13 cellular contexts compared by ENCODE assay signal in genomic region chr1:44316231-44316759, GRCh38. TPM values are rescaled to one million over a fixed set of nuclear protein-coding genes. Genes with fewer than 3 reads are reported as not detected.
DNase-seq lines count a peak whose midpoint lies in the region; ATAC-seq and TF ChIP-seq lines count a peak whose summit lies in the region.
"Had no signal": no experiment of that assay in that cellular context is flagged by ENCODE, and none has a peak within 500 bp of the region (broad histone marks: within the 10 kb centered on the region; RNA-seq: fewer than 3 reads in every experiment).

No MANE protein-coding gene starts in this region.

- H3K27ac Mint-ChIP-seq in activated T-helper 17 cell treated with anti-CD3 and anti-CD28 coated beads, Interleukin-2, amount 50 U/mL, for 72 hours = no peak overlapping the region
- H3K27ac Mint-ChIP-seq: activated B cell treated with CpG ODN at 0.5 μM for 24 hours; activated naive CD4-positive, alpha-beta T cell treated with anti-CD3 and anti-CD28 coated beads, Interleukin-2, amount 50 U/mL, for 24 hours had no signal

- no peaks in the 10 kb centered on the region for H3K9me3 Mint-ChIP-seq in activated T-helper 17 cell treated with anti-CD3 and anti-CD28 coated beads, Interleukin-2, amount 50 U/mL, for 72 hours
- H3K9me3 Mint-ChIP-seq: activated B cell treated with CpG ODN at 0.5 μM for 24 hours; activated naive CD4-positive, alpha-beta T cell treated with anti-CD3 and anti-CD28 coated beads, Interleukin-2, amount 50 U/mL, for 24 hours; naive thymus-derived CD4-positive, alpha-beta T cell had no signal

- no peak for TF ChIP-seq CTCF in parathyroid adenoma (IDR thresholded peaks at IDR 0.05)

- H3K36me3 Mint-ChIP-seq in activated T-helper 17 cell treated with anti-CD3 and anti-CD28 coated beads, Interleukin-2, amount 50 U/mL, for 72 hours (ENCODE audit: low read depth) = peaks cover 65% of the 10 kb centered on the region

- H3K9me3 ChIP-seq in parathyroid adenoma (ENCODE audit: control insufficient read depth, low read length) = no peaks in the 10 kb centered on the region

- H3K4me1 ChIP-seq in parathyroid adenoma = peaks cover 17% of the 10 kb centered on the region

- no peak overlapping the region for H3K4me3 ChIP-seq in parathyroid adenoma (ENCODE audit: low read depth, low read length)

- no peaks in the 10 kb centered on the region for H3K4me1 Mint-ChIP-seq in activated T-helper 17 cell treated with anti-CD3 and anti-CD28 coated beads, Interleukin-2, amount 50 U/mL, for 72 hours

- H3K9ac ChIP-seq in parathyroid adenoma = no peak overlapping the region

- H3K4me3 Mint-ChIP-seq in activated T-helper 17 cell treated with anti-CD3 and anti-CD28 coated beads, Interleukin-2, amount 50 U/mL, for 72 hours = no peak overlapping the region
- H3K4me3 Mint-ChIP-seq: activated B cell treated with CpG ODN at 0.5 μM for 24 hours; activated naive CD4-positive, alpha-beta T cell treated with anti-CD3 and anti-CD28 coated beads, Interleukin-2, amount 50 U/mL, for 24 hours; naive thymus-derived CD4-positive, alpha-beta T cell had no signal

- peak overlapping the region; percentile 96 for H3K27ac ChIP-seq in parathyroid adenoma
- H3K27ac ChIP-seq: 22Rv1 had no signal

- peak; percentile 29 for ATAC-seq in activated T-helper 17 cell treated with anti-CD3 and anti-CD28 coated beads, Interleukin-2, amount 50 U/mL, for 72 hours (replicated peaks)
- no peak for ATAC-seq in HG03520 (IDR thresholded peaks at IDR 0.05; ENCODE audit: unreplicated experiment)
- ATAC-seq: naive thymus-derived CD4-positive, alpha-beta T cell had no signal

- H3K27me3 ChIP-seq in parathyroid adenoma (ENCODE audit: control insufficient read depth, insufficient read depth, low read length) = no peaks in the 10 kb centered on the region

- H3K27me3 Mint-ChIP-seq in activated T-helper 17 cell treated with anti-CD3 and anti-CD28 coated beads, Interleukin-2, amount 50 U/mL, for 72 hours = no peaks in the 10 kb centered on the region
- H3K27me3 Mint-ChIP-seq: activated B cell treated with CpG ODN at 0.5 μM for 24 hours; activated naive CD4-positive, alpha-beta T cell treated with anti-CD3 and anti-CD28 coated beads, Interleukin-2, amount 50 U/mL, for 24 hours; naive thymus-derived CD4-positive, alpha-beta T cell had no signal

- peak overlapping the region; percentile 65 for H3K4me2 ChIP-seq in parathyroid adenoma (ENCODE audit: low read length)

- H3K36me3 ChIP-seq in parathyroid adenoma (ENCODE audit: control insufficient read depth, insufficient read depth, low read length) = no peaks in the 10 kb centered on the region

- H2AFZ ChIP-seq in parathyroid adenoma = no peak overlapping the region

- no peaks in the 10 kb centered on the region for H3K79me2 ChIP-seq in parathyroid adenoma

- DNase-seq in DMS53 (lab: John Stamatoyannopoulos, UW) (peak; percentile 10), DMS53 treated with DMSO at 0.1 percent for 48 hours (lab: John Stamatoyannopoulos, UW; ENCODE audit: unreplicated experiment) (no peak), NCI-H146 (lab: John Stamatoyannopoulos, UW) (peak; percentile 44), NCI-H526 treated with DMSO at 0.1 percent for 48 hours (lab: John Stamatoyannopoulos, UW) (no peak), hepatic stellate cell (ENCODE audit: low spot score) (no peak)
- DNase-seq: activated B cell treated with CpG ODN at 0.5 μM for 24 hours; effector memory CD4-positive, alpha-beta T cell; naive thymus-derived CD4-positive, alpha-beta T cell had no signal

RNA-seq across cellular contexts. Expression of gene ERI3, which starts 38.8 kb away (rescaled TPM):
- total RNA-seq in activated T-helper 17 cell treated with anti-CD3 and anti-CD28 coated beads, Interleukin-2, amount 50 U/mL, for 72 hours = 10 to 100 TPM; 30.7 to 41.8 TPM

Comparison
In these comparisons a context has a peak if more than half of its experiments do, and no peak if none do; other contexts are left out.
1. DNase-seq: peak in DMS53 (single experiment) and NCI-H146 (single experiment); none in DMS53 treated with DMSO at 0.1 percent for 48 hours (single experiment), NCI-H526 treated with DMSO at 0.1 percent for 48 hours (single experiment) and hepatic stellate cell (single experiment).